ENCODE assay signal across 23 cellular contexts in genomic region chr1:55317263-55317662, GRCh38.
"Had no signal": no experiment of that assay in that cellular context is flagged by ENCODE, and none has a peak within 500 bp of the region (broad histone marks: within the 10 kb centered on the region; RNA-seq: fewer than 3 reads in every experiment).

No MANE protein-coding gene starts in this region.

- H3K27ac ChIP-seq: adrenal gland, Peyer's patch, RWPE1, SJSA1 had no signal

- H3K4me1 ChIP-seq: adrenal gland, Peyer's patch had no signal

- ATAC-seq: activated CD8-positive, alpha-beta T cell treated with anti-CD3 and anti-CD28 coated beads, Interleukin-2, amount 10 ng/mL, durations not matched to agents 7 days and 5 days had no signal

- H3K36me3 Mint-ChIP-seq: activated naive CD8-positive, alpha-beta T cell treated with anti-CD3 and anti-CD28 coated beads, Interleukin-2, amount 10 ng/mL, durations not matched to agents 7 days and 5 days had no signal

- H3K9me3 ChIP-seq: adrenal gland, Peyer's patch, SJSA1 had no signal

- H3K27me3 Mint-ChIP-seq: activated naive CD8-positive, alpha-beta T cell treated with anti-CD3 and anti-CD28 coated beads, Interleukin-2, amount 10 ng/mL, durations not matched to agents 7 days and 5 days had no signal

- H3K36me3 ChIP-seq: adrenal gland, Peyer's patch, SJSA1 had no signal

- DNase-seq: activated CD4-positive, alpha-beta T cell treated with anti-CD3 and anti-CD28 coated beads for 48 hours; activated CD4-positive, alpha-beta T cell treated with anti-CD3 and anti-CD28 coated beads, Interleukin-2, amount 50 U/mL, for 4 hours; activated CD4-positive, CD25-positive, alpha-beta regulatory T cell treated with anti-CD3 and anti-CD28 coated beads, Interleukin-2, amount 50 U/mL, for 72 hours; activated CD8-positive, alpha-beta memory T cell treated with anti-CD3 and anti-CD28 coated beads, Interleukin-2, amount 50 U/mL, for 48 hours; activated CD8-positive, alpha-beta T cell treated with anti-CD3 and anti-CD28 coated beads, Interleukin-2, amount 10 ng/mL, durations not matched to agents 7 days and 5 days; activated naive CD4-positive, alpha-beta T cell treated with anti-CD3 and anti-CD28 coated beads, Interleukin-2, amount 50 U/mL, for 16 hours; activated naive CD8-positive, alpha-beta T cell treated with anti-CD3 and anti-CD28 coated beads, Interleukin-2, amount 10 ng/mL, durations not matched to agents 7 days and 5 days; activated T-cell treated with anti-CD3 and anti-CD28 coated beads, Interleukin-2, amount 50 U/mL, for 1 hour; adrenal gland; anterior cingulate cortex; caudate nucleus; KBM-7; MV-4-11; NCI-H1105; NCI-H1436; NCI-H187; NCI-H2081; NCI-H510A treated with DMSO at 0.1 percent for 48 hours; Peyer's patch; SHP77; SW 1271 had no signal

- H3K4me3 ChIP-seq: adrenal gland, Peyer's patch, SJSA1 had no signal

- H3K27me3 ChIP-seq: adrenal gland, Peyer's patch, SJSA1 had no signal

- H3K4me3 Mint-ChIP-seq: activated CD8-positive, alpha-beta T cell treated with anti-CD3 and anti-CD28 coated beads, Interleukin-2, amount 10 ng/mL, durations not matched to agents 7 days and 5 days; activated naive CD8-positive, alpha-beta T cell treated with anti-CD3 and anti-CD28 coated beads, Interleukin-2, amount 10 ng/mL, durations not matched to agents 7 days and 5 days had no signal

- H3K9me3 Mint-ChIP-seq: activated naive CD8-positive, alpha-beta T cell treated with anti-CD3 and anti-CD28 coated beads, Interleukin-2, amount 10 ng/mL, durations not matched to agents 7 days and 5 days had no signal

- H3K27ac Mint-ChIP-seq: activated CD8-positive, alpha-beta T cell treated with anti-CD3 and anti-CD28 coated beads, Interleukin-2, amount 10 ng/mL, durations not matched to agents 7 days and 5 days; activated naive CD8-positive, alpha-beta T cell treated with anti-CD3 and anti-CD28 coated beads, Interleukin-2, amount 10 ng/mL, durations not matched to agents 7 days and 5 days had no signal
